ENCODE assay signal across 9 cellular contexts in the genomic region with DNA sequence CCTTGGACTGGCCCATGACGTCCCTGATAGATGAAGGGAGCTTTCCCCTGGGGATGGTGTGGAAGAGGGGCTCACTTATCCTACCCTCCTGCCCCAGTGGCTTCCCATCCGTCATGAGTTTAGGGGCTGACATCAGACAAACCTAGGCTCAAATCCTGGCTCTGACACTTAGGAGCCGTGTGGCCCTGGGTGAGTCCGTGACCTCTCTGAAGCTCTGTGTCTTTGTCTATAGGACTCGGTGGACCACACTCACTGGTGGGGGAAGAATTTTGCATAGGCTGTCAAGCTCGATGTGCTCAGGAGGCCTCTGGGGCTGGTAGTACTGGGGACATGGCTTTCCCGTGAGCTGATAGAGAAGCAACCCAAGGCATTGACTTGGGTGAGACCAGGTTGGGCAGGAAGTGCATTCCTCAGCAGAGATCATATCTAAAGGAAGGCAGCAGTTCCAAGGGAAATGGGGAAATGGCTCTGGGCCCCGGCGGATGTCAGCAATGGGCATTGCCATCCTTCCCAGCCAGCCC. TPM values are rescaled to one million over a fixed set of nuclear protein-coding genes. Genes with fewer than 3 reads are reported as not detected.
DNase-seq lines count a peak whose midpoint lies in the region; FAIRE-seq and TF ChIP-seq lines count a peak whose summit lies in the region.
"Had no signal": no experiment of that assay in that cellular context is flagged by ENCODE, and none has a peak within 500 bp of the region (broad histone marks: within the 10 kb centered on the region; RNA-seq: fewer than 3 reads in every experiment).

No MANE protein-coding gene starts in this region.

- TF ChIP-seq CTCF in right atrium auricular region (IDR thresholded peaks at IDR 0.05) (no peak), suprapubic skin (IDR thresholded peaks at IDR 0.05) (no peak)

- CTCF ChIA-PET in activated CD4-positive, alpha-beta memory T cell treated with anti-CD3 and anti-CD28 coated beads for 36 hours (lab: Charles Lee), result interaction anchor here (0.6 to 4.7 kb wide), 6 partner anchors 23 to 192 kb away, joined by 3 to 41 read pairs (median 5); no protein-coding TSS in a partner anchor

- peak overlapping the region; percentile 96 to 98 for H3K27ac ChIP-seq in right atrium auricular region
- peak overlapping the region; percentile 81 for H3K27ac ChIP-seq in suprapubic skin

- intact Hi-C loops in activated CD4-positive, alpha-beta memory T cell treated with anti-CD3 and anti-CD28 coated beads for 36 hours (cut with micrococcal nuclease), result no loop called here

- 44% methylated on average over 7 of the region's 9 CpGs for WGBS in suprapubic skin

- POLR2A ChIA-PET in activated CD4-positive, alpha-beta memory T cell treated with anti-CD3 and anti-CD28 coated beads for 36 hours (lab: Charles Lee), result interaction anchor here (1.0 to 1.2 kb wide), 3 partner anchors 9 to 97 kb away, joined by 3 to 6 read pairs (median 5); a partner anchor contains a TSS

- H3K27me3 ChIP-seq in right atrium auricular region (no peaks in the 10 kb centered on the region), suprapubic skin (no peaks in the 10 kb centered on the region)

- peak overlapping the region; percentile 88 for H3K4me3 Mint-ChIP-seq in activated CD4-positive, alpha-beta memory T cell treated with anti-CD3 and anti-CD28 coated beads for 36 hours

- DNase-seq in stimulated activated CD4-positive, alpha-beta T cell treated with anti-CD3 and anti-CD28 coated beads, Interleukin-15, amount 100 ng/mL, for 24 hours, result peak; percentile 8
- no peak for DNase-seq in stimulated activated CD4-positive, alpha-beta T cell treated with anti-CD3 and anti-CD28 coated beads, Interleukin-1b, Interleukin-23, amount 100 ng/mL, for 48 hours
- peak; percentile 25 for DNase-seq in activated CD4-positive, alpha-beta memory T cell treated with anti-CD3 and anti-CD28 coated beads for 36 hours
- no peak for DNase-seq in right atrium auricular region (ENCODE audit: low spot score)
- no peak for DNase-seq in suprapubic skin (ENCODE audit: low spot score in 2 of 2)
- DNase-seq in urothelium cell line (ENCODE audit: low spot score), result no peak
- no peak for DNase-seq in mucosa of gallbladder (ENCODE audit: low spot score)
- DNase-seq in NCI-H526 treated with DMSO at 0.1 percent for 48 hours (lab: John Stamatoyannopoulos, UW), result no peak

- no peaks in the 10 kb centered on the region for H3K27me3 Mint-ChIP-seq in activated CD4-positive, alpha-beta memory T cell treated with anti-CD3 and anti-CD28 coated beads for 36 hours

- H3K4me3 ChIP-seq in right atrium auricular region (no peak overlapping the region), suprapubic skin (no peak overlapping the region)

- H3K9me3 ChIP-seq in right atrium auricular region (no peaks in the 10 kb centered on the region), suprapubic skin (no peaks in the 10 kb centered on the region)

- no peak for FAIRE-seq in urothelium cell line (lab: Jason Lieb, UNC)

- H3K9me3 Mint-ChIP-seq in activated CD4-positive, alpha-beta memory T cell treated with anti-CD3 and anti-CD28 coated beads for 36 hours, result no peaks in the 10 kb centered on the region

- H3K36me3 ChIP-seq in right atrium auricular region, result no peaks in the 10 kb centered on the region
- H3K36me3 ChIP-seq in suprapubic skin, result no peaks in the 10 kb centered on the region

- TF ChIP-seq EP300 in suprapubic skin (IDR thresholded peaks at IDR 0.05), result no peak

- H3K36me3 Mint-ChIP-seq in activated CD4-positive, alpha-beta memory T cell treated with anti-CD3 and anti-CD28 coated beads for 36 hours, result peaks cover 7% of the 10 kb centered on the region

- H3K4me1 Mint-ChIP-seq in activated CD4-positive, alpha-beta memory T cell treated with anti-CD3 and anti-CD28 coated beads for 36 hours (ENCODE audit: low read depth), result peaks cover 20% of the 10 kb centered on the region

- TF ChIP-seq POLR2A in suprapubic skin (IDR thresholded peaks at IDR 0.05), result no peak

- H3K27ac Mint-ChIP-seq in activated CD4-positive, alpha-beta memory T cell treated with anti-CD3 and anti-CD28 coated beads for 36 hours, result peak overlapping the region; percentile 98

- H3K4me1 ChIP-seq in right atrium auricular region (peaks cover 0 to 22% of the 10 kb centered on the region in 2 donors), suprapubic skin (peaks cover 31% of the 10 kb centered on the region)

RNA-seq across cellular contexts. Expression of a gene that starts 17.4 kb away (rescaled TPM):
- not detected for total RNA-seq in activated CD4-positive, alpha-beta memory T cell treated with anti-CD3 and anti-CD28 coated beads for 36 hours
- total RNA-seq in right atrium auricular region, result 1 to 10 TPM in 1 of 2 donors, not detected in 1; 4.8 TPM
- 10 to 100 TPM; 28.9 to 65.9 (median 59.1) TPM for total RNA-seq in suprapubic skin
- total RNA-seq in mucosa of gallbladder, result 88.3 TPM
- total RNA-seq: activated CD8-positive, alpha-beta memory T cell treated with anti-CD3 and anti-CD28 coated beads for 36 hours had no signal

RNA-seq across cellular contexts. Expression of a gene that starts 20.8 kb away (rescaled TPM):
- total RNA-seq in activated CD4-positive, alpha-beta memory T cell treated with anti-CD3 and anti-CD28 coated beads for 36 hours, result 10 to 100 TPM; 89.3 to 94.6 TPM
- total RNA-seq in right atrium auricular region, result 10 to 100 TPM; 91.3 to 96.2 TPM
- 100 to 1,000 TPM in 1 of 4 donors, 10 to 100 TPM in 3; 59.1 to 108 (median 94.5) TPM for total RNA-seq in suprapubic skin
- total RNA-seq in mucosa of gallbladder, result 223 TPM

RNA-seq across cellular contexts. Expression of a gene that starts 35.7 kb away (rescaled TPM):
- total RNA-seq in activated CD4-positive, alpha-beta memory T cell treated with anti-CD3 and anti-CD28 coated beads for 36 hours, result 10 to 100 TPM; 68.6 to 68.8 TPM
- 1 to 10 TPM; 4.4 to 4.6 TPM for total RNA-seq in right atrium auricular region
- 10 to 100 TPM in 2 of 4 donors, 1 to 10 TPM in 2; 8.9 to 11.6 (median 10.3) TPM for total RNA-seq in suprapubic skin
- total RNA-seq in mucosa of gallbladder, result 6.2 TPM

RNA-seq across cellular contexts. Expression of a gene that starts 38.7 kb away (rescaled TPM):
- 10 to 100 TPM; 46.2 to 52.3 TPM for total RNA-seq in activated CD4-positive, alpha-beta memory T cell treated with anti-CD3 and anti-CD28 coated beads for 36 hours
- total RNA-seq in right atrium auricular region (10 to 100 TPM in 1 of 2 donors, 1 to 10 TPM in 1; 9.6 to 10.3 TPM), suprapubic skin (10 to 100 TPM; 19.1 to 46.9 (median 24.5) TPM), mucosa of gallbladder (21.1 TPM)

RNA-seq across cellular contexts. Expression of a gene that starts 49.6 kb away (rescaled TPM):
- 100 to 1,000 TPM; 355 to 357 TPM for total RNA-seq in activated CD4-positive, alpha-beta memory T cell treated with anti-CD3 and anti-CD28 coated beads for 36 hours
- 10 to 100 TPM; 59.2 to 75.1 TPM for total RNA-seq in right atrium auricular region
- 100 to 1,000 TPM; 114 to 280 (median 132) TPM for total RNA-seq in suprapubic skin
- 162 TPM for total RNA-seq in mucosa of gallbladder

Comparison
In these comparisons a context has a peak if more than half of its experiments do, and no peak if none do; other contexts are left out.
1. DNase-seq: peak in stimulated activated CD4-positive, alpha-beta T cell treated with anti-CD3 and anti-CD28 coated beads, Interleukin-15, amount 100 ng/mL, for 24 hours (single experiment) and activated CD4-positive, alpha-beta memory T cell treated with anti-CD3 and anti-CD28 coated beads for 36 hours (single experiment); none in stimulated activated CD4-positive, alpha-beta T cell treated with anti-CD3 and anti-CD28 coated beads, Interleukin-1b, Interleukin-23, amount 100 ng/mL, for 48 hours (single experiment), right atrium auricular region (single experiment), suprapubic skin (0 of 2), urothelium cell line (single experiment), mucosa of gallbladder (single experiment) and NCI-H526 treated with DMSO at 0.1 percent for 48 hours (single experiment).
2. RNA of a gene that starts 17.4 kb away (total RNA-seq): 88.3 TPM in mucosa of gallbladder (single experiment) and 28.9 to 65.9 TPM in suprapubic skin; 4.8 TPM in right atrium auricular region and not detected in activated CD4-positive, alpha-beta memory T cell treated with anti-CD3 and anti-CD28 coated beads for 36 hours; every median in the first group is over 4 times any median in the second.